ENCODE assay signal across 2 cellular contexts in the genomic region with DNA sequence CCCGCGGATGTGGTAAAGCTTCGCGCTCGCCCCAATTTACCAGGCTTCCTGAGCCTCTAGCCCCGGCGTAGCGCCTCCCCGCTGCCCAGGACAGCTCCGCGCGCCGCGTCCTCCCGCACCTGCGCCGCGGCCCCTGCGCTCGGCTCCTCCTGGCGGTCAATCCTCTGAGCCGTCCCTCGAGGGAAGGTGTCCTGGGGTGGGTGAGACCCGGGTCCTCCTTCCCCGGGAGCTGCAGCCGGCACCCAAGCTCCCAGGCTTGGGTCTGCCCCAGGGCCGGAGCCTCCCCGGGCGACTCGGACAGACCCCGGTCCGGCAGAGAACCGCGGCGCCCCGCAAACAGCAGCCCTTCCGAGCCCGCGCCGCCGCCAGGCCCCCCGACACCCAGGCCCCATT.
TF ChIP-seq lines count a peak whose summit lies in the region.

No MANE protein-coding gene starts in this region.

TF ChIP-seq in IMR-90, 13 proteins besides CTCF, POLR2A, EP300 and RAD21:
- TF ChIP-seq BHLHE40 (IDR thresholded peaks at IDR 0.05; ENCODE audit: low read depth, low read length) (no peak), CHD1 (IDR thresholded peaks at IDR 0.05; ENCODE audit: low read depth, low read length) (no peak), SMC3 (IDR thresholded peaks at IDR 0.05; ENCODE audit: low read depth, low read length) (peak; percentile 38), MAZ (IDR thresholded peaks at IDR 0.05; ENCODE audit: borderline replicate concordance, low read depth, low read length) (0 out of 2 replicates have a peak, but pooled peaks have one; percentile 13)

TF ChIP-seq in GM12878, 131 proteins besides CTCF, POLR2A, EP300 and RAD21 (continues in another document):
- TF ChIP-seq BMI1 (IDR thresholded peaks at IDR 0.05; ENCODE audit: borderline replicate concordance) (no peak), TCF12 (IDR thresholded peaks at IDR 0.05; ENCODE audit: low read depth, low read length) (peak; percentile 60), MEF2B (IDR thresholded peaks at IDR 0.05; ENCODE audit: partially characterized antibody, poor library complexity, severe bottlenecking) (peak; percentile 30), BHLHE40 (IDR thresholded peaks at IDR 0.05; ENCODE audit: borderline replicate concordance in 1 of 2, low read depth in 2 of 2, low read length in 1 of 2) (peak; percentile 4 to 57; a peak in 1 of 4 replicates), ASH2L (IDR thresholded peaks at IDR 0.05; ENCODE audit: borderline replicate concordance, low read depth) (0 out of 2 replicates have a peak, but pooled peaks have one; percentile 38), TBL1XR1 (IDR thresholded peaks at IDR 0.05; ENCODE audit: low read depth, low read length) (no peak), ZNF207 (IDR thresholded peaks at IDR 0.05; ENCODE audit: borderline replicate concordance) (no peak), DPF2 (IDR thresholded peaks at IDR 0.05) (no peak; the same call in 1 of the 2 replicates), JUNB (IDR thresholded peaks at IDR 0.05) (no peak), NBN (IDR thresholded peaks at IDR 0.05) (no peak), NFIC (IDR thresholded peaks at IDR 0.05; ENCODE audit: low read depth, low read length) (no peak), EZH2 (IDR thresholded peaks at IDR 0.05; ENCODE audit: borderline replicate concordance, control insufficient read depth, low read depth, low read length) (no peak), SMC3 (IDR thresholded peaks at IDR 0.05; ENCODE audit: borderline replicate concordance, low read length) (peak; percentile 48; the same call in 1 of the 2 replicates), SP1 (IDR thresholded peaks at IDR 0.05; ENCODE audit: low read depth, low read length) (no peak), KLF5 (IDR thresholded peaks at IDR 0.05; ENCODE audit: partially characterized antibody) (no peak), YY1 (IDR thresholded peaks at IDR 0.05; ENCODE audit: low read depth, low read length) (0 out of 2 replicates have a peak, but pooled peaks have one; percentile 19), MXI1 (IDR thresholded peaks at IDR 0.05; ENCODE audit: low read depth, low read length) (no peak; the same call in 1 of the 2 replicates), FOXK2 (IDR thresholded peaks at IDR 0.05) (no peak), ETV6 (conservative IDR thresholded peaks at IDR 0.05 in 1 of 2, IDR thresholded peaks at IDR 0.05 in 1 of 2; ENCODE audit: borderline replicate concordance in 1 of 2, low read depth in 1 of 2) (no peak), SIN3A (IDR thresholded peaks at IDR 0.05; ENCODE audit: low read depth, low read length) (0 out of 2 replicates have a peak, but pooled peaks have one; percentile 29), BRCA1 (IDR thresholded peaks at IDR 0.05; ENCODE audit: low read depth, low read length) (no peak), EED (IDR thresholded peaks at IDR 0.05; ENCODE audit: low read depth) (no peak; the same call in 1 of the 2 replicates), BACH1 (IDR thresholded peaks at IDR 0.05; ENCODE audit: borderline replicate concordance) (peak; percentile 60), RB1 (IDR thresholded peaks at IDR 0.05; ENCODE audit: borderline replicate concordance) (no peak; the same call in 1 of the 2 replicates), CBX5 (IDR thresholded peaks at IDR 0.05; ENCODE audit: low read depth) (no peak), IRF4 (IDR thresholded peaks at IDR 0.05; ENCODE audit: low read depth, low read length) (no peak), RUNX3 (IDR thresholded peaks at IDR 0.05; ENCODE audit: low read length) (peak; percentile 77), SPI1 (IDR thresholded peaks at IDR 0.05; ENCODE audit: borderline replicate concordance, insufficient read depth, low read depth, low read length) (no peak), EGR1 (IDR thresholded peaks at IDR 0.05; ENCODE audit: borderline replicate concordance in 1 of 2, low read depth in 2 of 2, low read length in 2 of 2) (no peak), JUND (IDR thresholded peaks at IDR 0.05; ENCODE audit: low read depth, low read length) (no peak), NFYA (IDR thresholded peaks at IDR 0.05; ENCODE audit: borderline replicate concordance, low read depth, low read length) (no peak), MTA2 (IDR thresholded peaks at IDR 0.05; ENCODE audit: low read depth) (no peak), PAX5 (IDR thresholded peaks at IDR 0.05; ENCODE audit: borderline replicate concordance, low read depth, low read length) (peak; percentile 23; the same call in 1 of the 2 replicates), FOS (IDR thresholded peaks at IDR 0.05; ENCODE audit: borderline replicate concordance, extremely low read depth, insufficient read length) (no peak), LARP7 (IDR thresholded peaks at IDR 0.05) (no peak), MEF2A (IDR thresholded peaks at IDR 0.05; ENCODE audit: insufficient read depth, low read depth, low read length) (no peak)
- TF ChIP-seq, protein P1, sequence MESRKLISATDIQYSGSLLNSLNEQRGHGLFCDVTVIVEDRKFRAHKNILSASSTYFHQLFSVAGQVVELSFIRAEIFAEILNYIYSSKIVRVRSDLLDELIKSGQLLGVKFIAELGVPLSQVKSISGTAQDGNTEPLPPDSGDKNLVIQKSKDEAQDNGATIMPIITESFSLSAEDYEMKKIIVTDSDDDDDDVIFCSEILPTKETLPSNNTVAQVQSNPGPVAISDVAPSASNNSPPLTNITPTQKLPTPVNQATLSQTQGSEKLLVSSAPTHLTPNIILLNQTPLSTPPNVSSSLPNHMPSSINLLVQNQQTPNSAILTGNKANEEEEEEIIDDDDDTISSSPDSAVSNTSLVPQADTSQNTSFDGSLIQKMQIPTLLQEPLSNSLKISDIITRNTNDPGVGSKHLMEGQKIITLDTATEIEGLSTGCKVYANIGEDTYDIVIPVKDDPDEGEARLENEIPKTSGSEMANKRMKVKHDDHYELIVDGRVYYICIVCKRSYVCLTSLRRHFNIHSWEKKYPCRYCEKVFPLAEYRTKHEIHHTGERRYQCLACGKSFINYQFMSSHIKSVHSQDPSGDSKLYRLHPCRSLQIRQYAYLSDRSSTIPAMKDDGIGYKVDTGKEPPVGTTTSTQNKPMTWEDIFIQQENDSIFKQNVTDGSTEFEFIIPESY (IDR thresholded peaks at IDR 0.05) = no peak
- TF ChIP-seq, protein P2, sequence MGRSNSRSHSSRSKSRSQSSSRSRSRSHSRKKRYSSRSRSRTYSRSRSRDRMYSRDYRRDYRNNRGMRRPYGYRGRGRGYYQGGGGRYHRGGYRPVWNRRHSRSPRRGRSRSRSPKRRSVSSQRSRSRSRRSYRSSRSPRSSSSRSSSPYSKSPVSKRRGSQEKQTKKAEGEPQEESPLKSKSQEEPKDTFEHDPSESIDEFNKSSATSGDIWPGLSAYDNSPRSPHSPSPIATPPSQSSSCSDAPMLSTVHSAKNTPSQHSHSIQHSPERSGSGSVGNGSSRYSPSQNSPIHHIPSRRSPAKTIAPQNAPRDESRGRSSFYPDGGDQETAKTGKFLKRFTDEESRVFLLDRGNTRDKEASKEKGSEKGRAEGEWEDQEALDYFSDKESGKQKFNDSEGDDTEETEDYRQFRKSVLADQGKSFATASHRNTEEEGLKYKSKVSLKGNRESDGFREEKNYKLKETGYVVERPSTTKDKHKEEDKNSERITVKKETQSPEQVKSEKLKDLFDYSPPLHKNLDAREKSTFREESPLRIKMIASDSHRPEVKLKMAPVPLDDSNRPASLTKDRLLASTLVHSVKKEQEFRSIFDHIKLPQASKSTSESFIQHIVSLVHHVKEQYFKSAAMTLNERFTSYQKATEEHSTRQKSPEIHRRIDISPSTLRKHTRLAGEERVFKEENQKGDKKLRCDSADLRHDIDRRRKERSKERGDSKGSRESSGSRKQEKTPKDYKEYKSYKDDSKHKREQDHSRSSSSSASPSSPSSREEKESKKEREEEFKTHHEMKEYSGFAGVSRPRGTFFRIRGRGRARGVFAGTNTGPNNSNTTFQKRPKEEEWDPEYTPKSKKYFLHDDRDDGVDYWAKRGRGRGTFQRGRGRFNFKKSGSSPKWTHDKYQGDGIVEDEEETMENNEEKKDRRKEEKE (IDR thresholded peaks at IDR 0.05) = no peak
- TF ChIP-seq, protein P3, sequence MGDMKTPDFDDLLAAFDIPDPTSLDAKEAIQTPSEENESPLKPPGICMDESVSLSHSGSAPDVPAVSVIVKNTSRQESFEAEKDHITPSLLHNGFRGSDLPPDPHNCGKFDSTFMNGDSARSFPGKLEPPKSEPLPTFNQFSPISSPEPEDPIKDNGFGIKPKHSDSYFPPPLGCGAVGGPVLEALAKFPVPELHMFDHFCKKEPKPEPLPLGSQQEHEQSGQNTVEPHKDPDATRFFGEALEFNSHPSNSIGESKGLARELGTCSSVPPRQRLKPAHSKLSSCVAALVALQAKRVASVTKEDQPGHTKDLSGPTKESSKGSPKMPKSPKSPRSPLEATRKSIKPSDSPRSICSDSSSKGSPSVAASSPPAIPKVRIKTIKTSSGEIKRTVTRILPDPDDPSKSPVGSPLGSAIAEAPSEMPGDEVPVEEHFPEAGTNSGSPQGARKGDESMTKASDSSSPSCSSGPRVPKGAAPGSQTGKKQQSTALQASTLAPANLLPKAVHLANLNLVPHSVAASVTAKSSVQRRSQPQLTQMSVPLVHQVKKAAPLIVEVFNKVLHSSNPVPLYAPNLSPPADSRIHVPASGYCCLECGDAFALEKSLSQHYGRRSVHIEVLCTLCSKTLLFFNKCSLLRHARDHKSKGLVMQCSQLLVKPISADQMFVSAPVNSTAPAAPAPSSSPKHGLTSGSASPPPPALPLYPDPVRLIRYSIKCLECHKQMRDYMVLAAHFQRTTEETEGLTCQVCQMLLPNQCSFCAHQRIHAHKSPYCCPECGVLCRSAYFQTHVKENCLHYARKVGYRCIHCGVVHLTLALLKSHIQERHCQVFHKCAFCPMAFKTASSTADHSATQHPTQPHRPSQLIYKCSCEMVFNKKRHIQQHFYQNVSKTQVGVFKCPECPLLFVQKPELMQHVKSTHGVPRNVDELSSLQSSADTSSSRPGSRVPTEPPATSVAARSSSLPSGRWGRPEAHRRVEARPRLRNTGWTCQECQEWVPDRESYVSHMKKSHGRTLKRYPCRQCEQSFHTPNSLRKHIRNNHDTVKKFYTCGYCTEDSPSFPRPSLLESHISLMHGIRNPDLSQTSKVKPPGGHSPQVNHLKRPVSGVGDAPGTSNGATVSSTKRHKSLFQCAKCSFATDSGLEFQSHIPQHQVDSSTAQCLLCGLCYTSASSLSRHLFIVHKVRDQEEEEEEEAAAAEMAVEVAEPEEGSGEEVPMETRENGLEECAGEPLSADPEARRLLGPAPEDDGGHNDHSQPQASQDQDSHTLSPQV (IDR thresholded peaks at IDR 0.05) = peak; percentile 48; the same call in 1 of the 2 replicates
- TF ChIP-seq, protein P4, sequence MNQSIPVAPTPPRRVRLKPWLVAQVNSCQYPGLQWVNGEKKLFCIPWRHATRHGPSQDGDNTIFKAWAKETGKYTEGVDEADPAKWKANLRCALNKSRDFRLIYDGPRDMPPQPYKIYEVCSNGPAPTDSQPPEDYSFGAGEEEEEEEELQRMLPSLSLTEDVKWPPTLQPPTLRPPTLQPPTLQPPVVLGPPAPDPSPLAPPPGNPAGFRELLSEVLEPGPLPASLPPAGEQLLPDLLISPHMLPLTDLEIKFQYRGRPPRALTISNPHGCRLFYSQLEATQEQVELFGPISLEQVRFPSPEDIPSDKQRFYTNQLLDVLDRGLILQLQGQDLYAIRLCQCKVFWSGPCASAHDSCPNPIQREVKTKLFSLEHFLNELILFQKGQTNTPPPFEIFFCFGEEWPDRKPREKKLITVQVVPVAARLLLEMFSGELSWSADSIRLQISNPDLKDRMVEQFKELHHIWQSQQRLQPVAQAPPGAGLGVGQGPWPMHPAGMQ (IDR thresholded peaks at IDR 0.05; ENCODE audit: borderline replicate concordance) = no peak
- TF ChIP-seq, protein P5, sequence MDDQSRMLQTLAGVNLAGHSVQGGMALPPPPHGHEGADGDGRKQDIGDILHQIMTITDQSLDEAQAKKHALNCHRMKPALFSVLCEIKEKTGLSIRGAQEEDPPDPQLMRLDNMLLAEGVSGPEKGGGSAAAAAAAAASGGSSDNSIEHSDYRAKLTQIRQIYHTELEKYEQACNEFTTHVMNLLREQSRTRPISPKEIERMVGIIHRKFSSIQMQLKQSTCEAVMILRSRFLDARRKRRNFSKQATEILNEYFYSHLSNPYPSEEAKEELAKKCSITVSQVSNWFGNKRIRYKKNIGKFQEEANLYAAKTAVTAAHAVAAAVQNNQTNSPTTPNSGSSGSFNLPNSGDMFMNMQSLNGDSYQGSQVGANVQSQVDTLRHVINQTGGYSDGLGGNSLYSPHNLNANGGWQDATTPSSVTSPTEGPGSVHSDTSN (IDR thresholded peaks at IDR 0.05; ENCODE audit: insufficient replicate concordance, low read depth, low read length) = no peak
- TF ChIP-seq, protein P6, sequence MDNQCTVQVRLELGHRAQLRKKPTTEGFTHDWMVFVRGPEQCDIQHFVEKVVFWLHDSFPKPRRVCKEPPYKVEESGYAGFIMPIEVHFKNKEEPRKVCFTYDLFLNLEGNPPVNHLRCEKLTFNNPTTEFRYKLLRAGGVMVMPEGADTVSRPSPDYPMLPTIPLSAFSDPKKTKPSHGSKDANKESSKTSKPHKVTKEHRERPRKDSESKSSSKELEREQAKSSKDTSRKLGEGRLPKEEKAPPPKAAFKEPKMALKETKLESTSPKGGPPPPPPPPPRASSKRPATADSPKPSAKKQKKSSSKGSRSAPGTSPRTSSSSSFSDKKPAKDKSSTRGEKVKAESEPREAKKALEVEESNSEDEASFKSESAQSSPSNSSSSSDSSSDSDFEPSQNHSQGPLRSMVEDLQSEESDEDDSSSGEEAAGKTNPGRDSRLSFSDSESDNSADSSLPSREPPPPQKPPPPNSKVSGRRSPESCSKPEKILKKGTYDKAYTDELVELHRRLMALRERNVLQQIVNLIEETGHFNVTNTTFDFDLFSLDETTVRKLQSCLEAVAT (IDR thresholded peaks at IDR 0.05) = no peak
- TF ChIP-seq, protein P7, sequence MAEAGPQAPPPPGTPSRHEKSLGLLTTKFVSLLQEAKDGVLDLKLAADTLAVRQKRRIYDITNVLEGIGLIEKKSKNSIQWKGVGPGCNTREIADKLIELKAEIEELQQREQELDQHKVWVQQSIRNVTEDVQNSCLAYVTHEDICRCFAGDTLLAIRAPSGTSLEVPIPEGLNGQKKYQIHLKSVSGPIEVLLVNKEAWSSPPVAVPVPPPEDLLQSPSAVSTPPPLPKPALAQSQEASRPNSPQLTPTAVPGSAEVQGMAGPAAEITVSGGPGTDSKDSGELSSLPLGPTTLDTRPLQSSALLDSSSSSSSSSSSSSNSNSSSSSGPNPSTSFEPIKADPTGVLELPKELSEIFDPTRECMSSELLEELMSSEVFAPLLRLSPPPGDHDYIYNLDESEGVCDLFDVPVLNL (IDR thresholded peaks at IDR 0.05; ENCODE audit: low read depth, low read length) = no peak
- TF ChIP-seq, protein P8, sequence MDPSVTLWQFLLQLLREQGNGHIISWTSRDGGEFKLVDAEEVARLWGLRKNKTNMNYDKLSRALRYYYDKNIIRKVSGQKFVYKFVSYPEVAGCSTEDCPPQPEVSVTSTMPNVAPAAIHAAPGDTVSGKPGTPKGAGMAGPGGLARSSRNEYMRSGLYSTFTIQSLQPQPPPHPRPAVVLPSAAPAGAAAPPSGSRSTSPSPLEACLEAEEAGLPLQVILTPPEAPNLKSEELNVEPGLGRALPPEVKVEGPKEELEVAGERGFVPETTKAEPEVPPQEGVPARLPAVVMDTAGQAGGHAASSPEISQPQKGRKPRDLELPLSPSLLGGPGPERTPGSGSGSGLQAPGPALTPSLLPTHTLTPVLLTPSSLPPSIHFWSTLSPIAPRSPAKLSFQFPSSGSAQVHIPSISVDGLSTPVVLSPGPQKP (IDR thresholded peaks at IDR 0.05; ENCODE audit: low read depth, low read length) = 0 out of 2 replicates have a peak, but pooled peaks have one; percentile 23
